ENCODE assay signal across 22 cellular contexts in genomic region chr21:21177353-21177986, GRCh38.
"Had no signal": no experiment of that assay in that cellular context is flagged by ENCODE, and none has a peak within 500 bp of the region (broad histone marks: within the 10 kb centered on the region; RNA-seq: fewer than 3 reads in every experiment).

No MANE protein-coding gene starts in this region.

- ATAC-seq: foreskin keratinocyte, gastroesophageal sphincter, heart left ventricle, left lung, left ventricle myocardium superior, lower lobe of right lung, mucosa of descending colon had no signal

- H3K27me3 ChIP-seq: dorsolateral prefrontal cortex, esophagus muscularis mucosa, foreskin keratinocyte, gastroesophageal sphincter, heart left ventricle, hepatocyte, left lung had no signal

- H3K79me2 ChIP-seq: hepatocyte had no signal

- H2AFZ ChIP-seq: hepatocyte had no signal

- H3K9me3 ChIP-seq: esophagus muscularis mucosa, gastroesophageal sphincter, heart left ventricle, left lung, lower lobe of right lung, mucosa of descending colon had no signal

- H3K4me2 ChIP-seq: hepatocyte had no signal

- DNase-seq: dermis blood vessel endothelial cell; dorsolateral prefrontal cortex; effector CD4-positive, alpha-beta T cell; effector memory CD4-positive, alpha-beta T cell; foreskin keratinocyte; heart left ventricle; hypothalamus; immature natural killer cell; islet precursor cell; kidney; kidney glomerular epithelial cell; left lung; left ventricle myocardium superior; lower lobe of right lung; mesenchymal stem cell; mucosa of descending colon; naive B cell had no signal

- H3K36me3 ChIP-seq: esophagus muscularis mucosa, gastroesophageal sphincter, heart left ventricle, left lung, lower lobe of right lung had no signal

- H3K4me3 ChIP-seq: coronary artery, dorsolateral prefrontal cortex, esophagus muscularis mucosa, gastroesophageal sphincter, heart left ventricle, hepatocyte, left lung, lower lobe of right lung, mucosa of descending colon had no signal

- H3K27ac ChIP-seq: coronary artery, dorsolateral prefrontal cortex, esophagus muscularis mucosa, foreskin keratinocyte, gastroesophageal sphincter, heart left ventricle, hepatocyte, left lung, lower lobe of right lung had no signal

- FAIRE-seq: endothelial cell of umbilical vein had no signal

- H3K4me1 ChIP-seq: esophagus muscularis mucosa, foreskin keratinocyte, gastroesophageal sphincter, heart left ventricle, left lung, lower lobe of right lung had no signal
